Comparison of ENCODE assay signal across 34 cellular contexts in genomic region chr1:44375547-44375946, GRCh38. TPM values are rescaled to one million over a fixed set of nuclear protein-coding genes. Genes with fewer than 3 reads are reported as not detected.
DNase-seq lines count a peak whose midpoint lies in the region; ATAC-seq, FAIRE-seq and TF ChIP-seq lines count a peak whose summit lies in the region.
"Had no signal": no experiment of that assay in that cellular context is flagged by ENCODE, and none has a peak within 500 bp of the region (broad histone marks: within the 10 kb centered on the region; RNA-seq: fewer than 3 reads in every experiment).

No MANE protein-coding gene starts in this region.

- no peak overlapping the region for H3K9ac ChIP-seq in K562 (ENCODE audit: insufficient read depth in 1 of 2, low read depth in 2 of 2, low read length in 2 of 2)
- H3K9ac ChIP-seq in PC-3 (ENCODE audit: low read length) = no peak overlapping the region
- H3K9ac ChIP-seq: BLaER1; BLaER1 treated with 17β-estradiol and CSF1 and Interleukin-3, amounts not matched to agents 10 nM and 100 nM had no signal

- WGBS in A549 (ENCODE audit: missing lambda C conversion rate) = 81% methylated on average over 6 of the region's 6 CpGs
- 15% methylated on average over 6 of the region's 6 CpGs for WGBS in K562 (ENCODE audit: insufficient coverage, low coverage, missing lambda C conversion rate)

- H3K9me3 ChIP-seq in A549 (no peaks in the 10 kb centered on the region), K562 (replicated peaks; ENCODE audit: control insufficient read depth, insufficient read depth, low read depth, low read length) (no peaks in the 10 kb centered on the region), PC-3 (ENCODE audit: low read length) (no peaks in the 10 kb centered on the region)
- H3K9me3 ChIP-seq: BE2C; BLaER1; BLaER1 treated with 17β-estradiol and CSF1 and Interleukin-3, amounts not matched to agents 10 nM and 100 nM; Caco-2 had no signal

- CTCF ChIA-PET in A549 (lab: Yijun Ruan, JAX) = interaction anchor here (2.1 kb wide), 1 partner anchor 219 kb away, joined by 10 read pairs; no protein-coding TSS in a partner anchor
- CTCF ChIA-PET in K562 (lab: Yijun Ruan, JAX; ENCODE audit: low intra/inter-chr PET ratio) = no interaction called here
- CTCF ChIA-PET in PC-3 (lab: Charles Lee) = no interaction called here

- H3K27me3 Mint-ChIP-seq in glutamatergic neuron (ENCODE audit: unreplicated experiment) = peaks cover 2% of the 10 kb centered on the region
- H3K27me3 Mint-ChIP-seq: B cell; CD4-positive, alpha-beta memory T cell; CD4-positive, alpha-beta T cell; CD8-positive, alpha-beta memory T cell had no signal

- ATAC-seq in A549 (no peak), K562 (no peak), PC-3 (no peak)
- ATAC-seq: CD8-positive, alpha-beta T cell had no signal

- intact Hi-C loops in K562 (cut with micrococcal nuclease) (no loop called here), PC-3 (cut with micrococcal nuclease) (no loop called here)

- TF ChIP-seq EP300 in A549 (IDR thresholded peaks at IDR 0.05) (no peak), K562 (IDR thresholded peaks at IDR 0.05; ENCODE audit: low read length) (no peak)

- H3K79me2 ChIP-seq in K562 (ENCODE audit: control insufficient read depth, insufficient read depth, low read length) = no peaks in the 10 kb centered on the region
- no peaks in the 10 kb centered on the region for H3K79me2 ChIP-seq in PC-3 (ENCODE audit: low read length)

- peak overlapping the region; percentile 22 for H3K27ac Mint-ChIP-seq in glutamatergic neuron (ENCODE audit: unreplicated experiment)
- H3K27ac Mint-ChIP-seq: B cell; CD4-positive, alpha-beta memory T cell; CD4-positive, alpha-beta T cell; CD4-positive, CD25-positive, alpha-beta regulatory T cell; CD8-positive, alpha-beta T cell had no signal

- FAIRE-seq in A549 (lab: Jason Lieb, UNC) = no peak
- no peak for FAIRE-seq in K562 (lab: Jason Lieb, UNC)
- FAIRE-seq: A204.1, D721Med had no signal

- H3K4me3 Mint-ChIP-seq in glutamatergic neuron (ENCODE audit: unreplicated experiment) = no peak overlapping the region
- H3K4me3 Mint-ChIP-seq: B cell; CD14-positive monocyte; CD4-positive, alpha-beta memory T cell; CD4-positive, alpha-beta T cell; CD4-positive, CD25-positive, alpha-beta regulatory T cell; CD8-positive, alpha-beta memory T cell; CD8-positive, alpha-beta T cell had no signal

- H3K4me2 ChIP-seq in A549 (no peak overlapping the region), K562 (ENCODE audit: insufficient read depth, low read length) (no peak overlapping the region), PC-3 (ENCODE audit: low read length) (no peak overlapping the region)
- H3K4me2 ChIP-seq: BLaER1; BLaER1 treated with 17β-estradiol and CSF1 and Interleukin-3, amounts not matched to agents 10 nM and 100 nM had no signal

- TF ChIP-seq POLR2A in A549 (IDR thresholded peaks at IDR 0.05; ENCODE audit: low read length) = no peak
- no peak for TF ChIP-seq POLR2A in K562 (conservative IDR thresholded peaks at IDR 0.05)

- TF ChIP-seq CTCF in A549 (IDR thresholded peaks at IDR 0.05) (no peak), K562 (IDR thresholded peaks at IDR 0.05 in 2 of 3, conservative IDR thresholded peaks at IDR 0.05 in 1 of 3; ENCODE audit: insufficient read depth in 2 of 3, low read depth in 1 of 3, low read length in 3 of 3) (no peak), glutamatergic neuron (IDR thresholded peaks at IDR 0.05; ENCODE audit: partially characterized antibody, unreplicated experiment) (no peak), PC-3 (conservative IDR thresholded peaks at IDR 0.05; ENCODE audit: low read depth, low read length) (no peak)

- H3K36me3 ChIP-seq in K562 (ENCODE audit: control insufficient read depth, insufficient read depth, low read length) (no peaks in the 10 kb centered on the region), PC-3 (ENCODE audit: low read depth, low read length) (no peaks in the 10 kb centered on the region)
- H3K36me3 ChIP-seq: BE2C; BLaER1; BLaER1 treated with 17β-estradiol and CSF1 and Interleukin-3, amounts not matched to agents 10 nM and 100 nM had no signal

- BruUV-seq in K562 (replicated peaks; lab: Mats Ljungman, UMichigan) (no TSS peak), PC-3 (replicated peaks; lab: Mats Ljungman, UMichigan) (no TSS peak)

- H3K27me3 ChIP-seq in K562 (ENCODE audit: control insufficient read depth in 2 of 2, insufficient read depth in 2 of 2, low read length in 2 of 2) (peaks cover 7 to 29% of the 10 kb centered on the region in 2 experiments), PC-3 (ENCODE audit: low read length) (no peaks in the 10 kb centered on the region)
- H3K27me3 ChIP-seq: BE2C; BLaER1; BLaER1 treated with 17β-estradiol and CSF1 and Interleukin-3, amounts not matched to agents 10 nM and 100 nM had no signal

- H3K9me3 Mint-ChIP-seq in glutamatergic neuron (ENCODE audit: unreplicated experiment) = peaks cover 7% of the 10 kb centered on the region
- H3K9me3 Mint-ChIP-seq: CD14-positive monocyte; CD4-positive, alpha-beta memory T cell; CD4-positive, alpha-beta T cell; CD4-positive, CD25-positive, alpha-beta regulatory T cell; CD8-positive, alpha-beta memory T cell; CD8-positive, alpha-beta T cell had no signal

- no peaks in the 10 kb centered on the region for H3F3A ChIP-seq in PC-3 (ENCODE audit: low read length, unreplicated experiment)

- in situ Hi-C loops in K562 (cut with MboI) = loop anchor here (10.0 kb wide), 1 partner anchor 199 kb away; no protein-coding TSS in a partner anchor

- DNase-seq in A549 (ENCODE audit: low read depth in 1 of 2, low spot score in 1 of 2) (no peak), K562 (ENCODE audit: extremely low read depth in 1 of 4, low spot score in 3 of 4) (no peak), glutamatergic neuron (no peak), HuH-7 (ENCODE audit: low spot score) (no peak), NCI-H446 treated with DMSO at 0.1 percent for 48 hours (lab: John Stamatoyannopoulos, UW) (no peak), PC-3 (no peak)
- DNase-seq: 8988T; ACHN; AML-193; BE2C; C1 segment of cervical spinal cord; Caco-2; Calu3; CD4-positive, alpha-beta memory T cell; CD4-positive, alpha-beta T cell; CD4-positive, CD25-positive, alpha-beta regulatory T cell; CD8-positive, alpha-beta memory T cell; CD8-positive, alpha-beta T cell; COR-L47; DMS 273 treated with DMSO at 0.1 percent for 48 hours; DMS153; DMS53; DMS79; DMS79 treated with DMSO at 0.1 percent for 48 hours; DND-41; EL had no signal

- H3K4me3 ChIP-seq in A549 (no peak overlapping the region), K562 (no peak overlapping the region), PC-3 (ENCODE audit: low read length) (no peak overlapping the region)
- H3K4me3 ChIP-seq: BLaER1; BLaER1 treated with 17β-estradiol and CSF1 and Interleukin-3, amounts not matched to agents 10 nM and 100 nM had no signal

- peaks cover 9% of the 10 kb centered on the region for H3K4me1 Mint-ChIP-seq in glutamatergic neuron (ENCODE audit: low read depth, unreplicated experiment)
- H3K4me1 Mint-ChIP-seq: B cell; CD14-positive monocyte; CD4-positive, alpha-beta memory T cell; CD4-positive, CD25-positive, alpha-beta regulatory T cell; CD8-positive, alpha-beta memory T cell had no signal

- H2AFZ ChIP-seq in K562 (ENCODE audit: low read depth, low read length) (no peak overlapping the region), PC-3 (ENCODE audit: low read length) (no peak overlapping the region)

- H4K20me1 ChIP-seq in K562 (replicated peaks; ENCODE audit: control insufficient read depth, insufficient read depth, low read length) (peaks cover 4% of the 10 kb centered on the region; the same call in 1 of the 2 replicates), PC-3 (ENCODE audit: low read length) (no peaks in the 10 kb centered on the region)
- H4K20me1 ChIP-seq: BLaER1; BLaER1 treated with 17β-estradiol and CSF1 and Interleukin-3, amounts not matched to agents 10 nM and 100 nM had no signal

- TF ChIP-seq RAD21 in A549 (conservative IDR thresholded peaks at IDR 0.05 in 1 of 2, IDR thresholded peaks at IDR 0.05 in 1 of 2) (no peak), K562 (CRISPR knock-in tag; conservative IDR thresholded peaks at IDR 0.05 in 1 of 2, IDR thresholded peaks at IDR 0.05 in 1 of 2) (no peak)

- POLR2A ChIA-PET in A549 (lab: Yijun Ruan, JAX) = no interaction called here
- POLR2A ChIA-PET in K562 (lab: Yijun Ruan, JAX) = no interaction called here
- POLR2A ChIA-PET in PC-3 (lab: Charles Lee; ENCODE audit: unreplicated experiment) = interaction anchor here (0.5 kb wide), 1 partner anchor 49 kb away, joined by 3 read pairs; no protein-coding TSS in a partner anchor

- H3K9me1 ChIP-seq in K562 (ENCODE audit: control insufficient read depth, insufficient read depth, low read length) = no peaks in the 10 kb centered on the region

- H3K9me2 ChIP-seq in PC-3 (replicated peaks; ENCODE audit: low read length) = 0 out of 2 replicates have a peak, but pooled peaks cover 6% of the 10 kb centered on the region

- no peaks in the 10 kb centered on the region for H3K36me3 Mint-ChIP-seq in glutamatergic neuron (ENCODE audit: unreplicated experiment)
- H3K36me3 Mint-ChIP-seq: CD14-positive monocyte; CD4-positive, alpha-beta memory T cell; CD4-positive, CD25-positive, alpha-beta regulatory T cell; CD8-positive, alpha-beta memory T cell; CD8-positive, alpha-beta T cell had no signal

- H3K27ac ChIP-seq in A549 = no peak overlapping the region
- H3K27ac ChIP-seq in K562 (ENCODE audit: extremely low read depth, low read depth, low read length) = no peak overlapping the region
- no peak overlapping the region for H3K27ac ChIP-seq in PC-3 (ENCODE audit: low read length)
- H3K27ac ChIP-seq: 22Rv1; BLaER1; BLaER1 treated with 17β-estradiol and CSF1 and Interleukin-3, amounts not matched to agents 10 nM and 100 nM; C4-2B had no signal

- H3K4me1 ChIP-seq in A549 (no peaks in the 10 kb centered on the region), K562 (replicated peaks in 1 of 2; ENCODE audit: control insufficient read depth in 2 of 2, insufficient read depth in 2 of 2, low read length in 2 of 2) (no peaks in the 10 kb centered on the region; a peak in 1 of 5 replicates), PC-3 (ENCODE audit: insufficient read depth, low read length) (no peaks in the 10 kb centered on the region)
- H3K4me1 ChIP-seq: BE2C; BLaER1; BLaER1 treated with 17β-estradiol and CSF1 and Interleukin-3, amounts not matched to agents 10 nM and 100 nM; Caco-2 had no signal

RNA-seq across cellular contexts. Expression of gene ERI3, which starts 20.5 kb away (rescaled TPM):
- polyA plus RNA-seq in A549 (2011; rRNA removed) (43.4 and 46.1 TPM in 2 replicates), A549 (2017; fragmentation: RNase III; extraction: RNeasy Plus Mini Kit Qiagen cat#74134 plus additional on column Dnase treatment) (43.7 to 44.7 TPM (median 44.1 TPM) in 3 replicates), K562 (2011; rRNA removed) (67.2 and 78.9 TPM in 2 replicates), K562 (2014; fragmentation: Illumina TruSeq; extraction: Trizol) (72.9 and 87.0 TPM in 2 replicates), K562 (2014; fragmentation: Nextera tagmentation; extraction: Ambion mirVana) (10 to 100 TPM; 47.8 to 78.4 TPM), K562 (2014; rRNA removed) (56.9 and 67.2 TPM in 2 replicates)
- 61.0 and 83.0 TPM in 2 replicates for polyA plus RNA-seq in A549 (2012; cell fraction: cytosol; rRNA removed)
- polyA plus RNA-seq in A549 (2012; cell fraction: nucleus; rRNA removed) = 73.0 and 86.1 TPM in 2 replicates
- polyA minus RNA-seq in A549 (2011; rRNA and poly(A)+ RNA removed) = 70.1 and 71.2 TPM in 2 replicates
- total RNA-seq in K562 (2011; cell fraction: chromatin; rRNA removed; ENCODE audit: low replicate concordance) = 46.7 and 60.1 TPM in 2 replicates
- 42.9 and 47.8 TPM in 2 replicates for total RNA-seq in K562 (2011; cell fraction: nucleolus; rRNA removed)
- 36.1 and 43.2 TPM in 2 replicates for total RNA-seq in K562 (2011; cell fraction: nucleoplasm; rRNA removed)
- total RNA-seq in K562 (2014; rRNA removed) (68.3 and 104 TPM in 2 replicates), K562 (2014; rRNA removed; fragmentation: Illumina TruSeq; extraction: Trizol) (46.0 and 49.4 TPM in 2 replicates), K562 (2015; rRNA removed; fragmentation: Illumina TruSeq; extraction: Trizol) (56.6 and 60.8 TPM in 2 replicates), K562 (2021) (93.4 and 95.6 TPM in 2 replicates), glutamatergic neuron (ENCODE audit: unreplicated experiment) (37.0 TPM), PC-3 (2014; rRNA removed) (138 and 165 TPM in 2 replicates)
- polyA plus RNA-seq in K562 (2011; cell fraction: cytosol; rRNA removed) = 111 and 174 TPM in 2 replicates
- 60.6 and 65.5 TPM in 2 replicates for polyA plus RNA-seq in K562 (2011; cell fraction: nucleus; rRNA removed)
- 82.3 and 83.0 TPM in 2 replicates for polyA plus RNA-seq in K562 (2012)
- 51.7 and 62.4 TPM in 2 replicates for polyA minus RNA-seq in K562 (2011; rRNA and poly(A)+ RNA removed)
- 60.6 and 72.0 TPM in 2 replicates for polyA minus RNA-seq in K562 (2011; cell fraction: cytosol; rRNA and poly(A)+ RNA removed)
- polyA minus RNA-seq in K562 (2011; cell fraction: nucleus; rRNA and poly(A)+ RNA removed) = 21.0 and 34.3 TPM in 2 replicates

RNA-seq across cellular contexts. Expression of gene RNF220, which starts 29.5 kb away (rescaled TPM):
- polyA plus RNA-seq in A549 (2011; rRNA removed) (47.5 and 53.4 TPM in 2 replicates), A549 (2017; fragmentation: RNase III; extraction: RNeasy Plus Mini Kit Qiagen cat#74134 plus additional on column Dnase treatment) (47.7 to 58.4 TPM (median 54.5 TPM) in 3 replicates), K562 (2011; rRNA removed) (54.8 and 64.3 TPM in 2 replicates), K562 (2014; fragmentation: Illumina TruSeq; extraction: Trizol) (97.5 and 104 TPM in 2 replicates), K562 (2014; fragmentation: Nextera tagmentation; extraction: Ambion mirVana) (1 to 10 TPM; 5.1 to 5.8 TPM), K562 (2014; rRNA removed) (102 and 109 TPM in 2 replicates)
- polyA plus RNA-seq in A549 (2012; cell fraction: cytosol; rRNA removed) = 71.5 and 72.4 TPM in 2 replicates
- 91.4 and 103 TPM in 2 replicates for polyA plus RNA-seq in A549 (2012; cell fraction: nucleus; rRNA removed)
- 30.7 and 31.5 TPM in 2 replicates for polyA minus RNA-seq in A549 (2011; rRNA and poly(A)+ RNA removed)
- 57.7 and 78.5 TPM in 2 replicates for total RNA-seq in K562 (2011; cell fraction: chromatin; rRNA removed; ENCODE audit: low replicate concordance)
- total RNA-seq in K562 (2011; cell fraction: nucleolus; rRNA removed) = 38.5 and 41.8 TPM in 2 replicates
- 49.9 and 55.3 TPM in 2 replicates for total RNA-seq in K562 (2011; cell fraction: nucleoplasm; rRNA removed)
- total RNA-seq in K562 (2014; rRNA removed) (117 and 125 TPM in 2 replicates), K562 (2014; rRNA removed; fragmentation: Illumina TruSeq; extraction: Trizol) (46.0 and 52.1 TPM in 2 replicates), K562 (2015; rRNA removed; fragmentation: Illumina TruSeq; extraction: Trizol) (66.6 and 66.9 TPM in 2 replicates), K562 (2021) (87.1 and 93.4 TPM in 2 replicates), glutamatergic neuron (ENCODE audit: unreplicated experiment) (99.4 TPM), PC-3 (2014; rRNA removed) (66.6 and 100 TPM in 2 replicates)
- polyA plus RNA-seq in K562 (2011; cell fraction: cytosol; rRNA removed) = 74.9 and 86.7 TPM in 2 replicates
- 119 and 135 TPM in 2 replicates for polyA plus RNA-seq in K562 (2011; cell fraction: nucleus; rRNA removed)
- 99.9 and 118 TPM in 2 replicates for polyA plus RNA-seq in K562 (2012)
- polyA minus RNA-seq in K562 (2011; rRNA and poly(A)+ RNA removed) = 42.5 and 43.9 TPM in 2 replicates
- 20.6 and 22.6 TPM in 2 replicates for polyA minus RNA-seq in K562 (2011; cell fraction: cytosol; rRNA and poly(A)+ RNA removed)
- polyA minus RNA-seq in K562 (2011; cell fraction: nucleus; rRNA and poly(A)+ RNA removed) = 19.9 and 28.8 TPM in 2 replicates

Comparison
In these comparisons a context has a peak if more than half of its experiments do, and no peak if none do; other contexts are left out.
1. Of the 35 proteins assayed by ChIP-seq in both K562 and A549: peak only in K562: none; only in A549: none; in both: ZFP36; in neither: 34.